In the genomic region with DNA sequence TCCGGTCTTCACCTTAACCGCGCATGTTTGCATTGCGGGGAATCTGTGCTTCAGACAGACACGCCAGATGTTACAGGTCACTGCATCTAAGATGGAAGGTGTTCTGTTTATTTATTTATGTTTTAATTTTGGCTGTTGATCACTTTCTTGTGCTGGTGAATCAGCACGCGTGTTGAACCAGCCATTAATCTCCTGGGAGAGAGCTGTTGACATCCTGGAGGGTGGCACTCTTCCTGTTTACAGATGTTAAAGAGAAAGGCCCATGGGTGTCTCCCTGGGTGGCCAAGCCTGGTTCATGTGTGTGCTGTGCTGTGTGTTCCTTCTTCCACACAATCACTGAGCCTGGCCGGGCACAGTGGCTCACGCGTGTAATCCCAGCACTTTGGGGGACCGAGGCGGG, we compare ENCODE assay signal across 32 cellular contexts.
"Had no signal": no experiment of that assay in that cellular context is flagged by ENCODE, and none has a peak within 500 bp of the region (broad histone marks: within the 10 kb centered on the region; RNA-seq: fewer than 3 reads in every experiment).

No MANE protein-coding gene starts in this region.

- H3K27ac ChIP-seq: ascending aorta, body of pancreas, breast epithelium, KMS-11, Peyer's patch, VCaP had no signal

- H3K36me3 Mint-ChIP-seq: activated CD4-positive, alpha-beta memory T cell treated with anti-CD3 and anti-CD28 coated beads for 36 hours; activated naive CD4-positive, alpha-beta T cell treated with anti-CD3 and anti-CD28 coated beads, Interleukin-2, amount 10 ng/mL, durations not matched to agents 7 days and 5 days; activated naive CD8-positive, alpha-beta T cell treated with anti-CD3 and anti-CD28 coated beads for 36 hours had no signal

- H3K4me1 Mint-ChIP-seq: activated B cell treated with CpG ODN at 0.5 μM for 24 hours; activated naive CD4-positive, alpha-beta T cell treated with anti-CD3 and anti-CD28 coated beads, Interleukin-2, amount 10 ng/mL, durations not matched to agents 7 days and 5 days; activated naive CD8-positive, alpha-beta T cell treated with anti-CD3 and anti-CD28 coated beads for 36 hours had no signal

- H3K27ac Mint-ChIP-seq: activated B cell treated with CpG ODN at 0.5 μM for 24 hours; activated CD4-positive, alpha-beta memory T cell treated with anti-CD3 and anti-CD28 coated beads for 36 hours; activated naive CD4-positive, alpha-beta T cell treated with anti-CD3 and anti-CD28 coated beads, Interleukin-2, amount 10 ng/mL, durations not matched to agents 7 days and 5 days; activated naive CD8-positive, alpha-beta T cell treated with anti-CD3 and anti-CD28 coated beads for 36 hours had no signal

- H3K27me3 Mint-ChIP-seq: activated B cell treated with CpG ODN at 0.5 μM for 24 hours; activated CD4-positive, alpha-beta memory T cell treated with anti-CD3 and anti-CD28 coated beads for 36 hours; activated naive CD4-positive, alpha-beta T cell treated with anti-CD3 and anti-CD28 coated beads, Interleukin-2, amount 10 ng/mL, durations not matched to agents 7 days and 5 days; activated naive CD8-positive, alpha-beta T cell treated with anti-CD3 and anti-CD28 coated beads for 36 hours had no signal

- DNase-seq: activated B cell treated with CpG ODN at 0.5 μM for 24 hours; activated CD4-positive, alpha-beta memory T cell treated with anti-CD3 and anti-CD28 coated beads for 36 hours; activated CD4-positive, alpha-beta T cell treated with anti-CD3 and anti-CD28 coated beads for 4 hours; activated CD4-positive, alpha-beta T cell treated with anti-CD3 and anti-CD28 coated beads, Interleukin-2, amount 50 U/mL, for 1 hour; activated CD4-positive, CD25-positive, alpha-beta regulatory T cell treated with anti-CD3 and anti-CD28 coated beads, Interleukin-2, amount 50 U/mL, for 72 hours; activated CD8-positive, alpha-beta memory T cell treated with anti-CD3 and anti-CD28 coated beads, Interleukin-2, amount 50 U/mL, for 4 hours; activated effector memory CD4-positive, alpha-beta T cell treated with Interleukin-2 at 50 U/mL for 16 hours; activated naive CD4-positive, alpha-beta T cell treated with anti-CD3 and anti-CD28 coated beads, Interleukin-2, amount 10 ng/mL, durations not matched to agents 7 days and 5 days; activated naive CD8-positive, alpha-beta T cell treated with anti-CD3 and anti-CD28 coated beads for 36 hours; activated T-cell treated with anti-CD3 and anti-CD28 coated beads, Interleukin-2, amount 50 U/mL, for 48 hours; amygdala; MM.1S; NCI-H1092 treated with DMSO at 0.1 percent for 48 hours; NCI-H1417; NCI-H146; NCI-H187; NCI-H2081 treated with DMSO at 0.1 percent for 48 hours; NCI-H446 treated with DMSO at 0.1 percent for 48 hours; NCI-H524; NK-92 treated with Interleukin-12 subunit alpha and Interleukin-12 subunit beta, amount 100 ng/mL, for 24 hours; PC-3; Peyer's patch; Right ventricle myocardium superior; SW 1271; T-helper 1 cell; T-helper 2 cell; T-helper 9 cell had no signal

- H3K9ac ChIP-seq: KMS-11 had no signal

- H3K27me3 ChIP-seq: ascending aorta, body of pancreas, breast epithelium, Peyer's patch had no signal

- H3K4me3 ChIP-seq: ascending aorta, body of pancreas, breast epithelium, Peyer's patch had no signal

- H3K4me2 ChIP-seq: KMS-11 had no signal

- H3K36me3 ChIP-seq: ascending aorta, breast epithelium, Peyer's patch had no signal

- H3K4me1 ChIP-seq: ascending aorta, body of pancreas, breast epithelium, Peyer's patch had no signal

- H3K9me3 ChIP-seq: ascending aorta, body of pancreas, Peyer's patch had no signal

- H3K4me3 Mint-ChIP-seq: activated B cell treated with CpG ODN at 0.5 μM for 24 hours; activated CD4-positive, alpha-beta memory T cell treated with anti-CD3 and anti-CD28 coated beads for 36 hours; activated naive CD4-positive, alpha-beta T cell treated with anti-CD3 and anti-CD28 coated beads, Interleukin-2, amount 10 ng/mL, durations not matched to agents 7 days and 5 days; activated naive CD8-positive, alpha-beta T cell treated with anti-CD3 and anti-CD28 coated beads for 36 hours had no signal
